ENCODE assay signal across 18 cellular contexts in genomic region chr10:95963992-95964391, GRCh38. TPM values are rescaled to one million over a fixed set of nuclear protein-coding genes. Genes with fewer than 3 reads are reported as not detected.
DNase-seq lines count a peak whose midpoint lies in the region; ATAC-seq lines count a peak whose summit lies in the region.
"Had no signal": no experiment of that assay in that cellular context is flagged by ENCODE, and none has a peak within 500 bp of the region (broad histone marks: within the 10 kb centered on the region; RNA-seq: fewer than 3 reads in every experiment).

No MANE protein-coding gene starts in this region.

- peaks cover 22% of the 10 kb centered on the region for H3K4me1 ChIP-seq in CD4-positive, alpha-beta memory T cell (ENCODE audit: insufficient read depth, low read length)

- intact Hi-C loops in CD4-positive, alpha-beta memory T cell (cut with micrococcal nuclease) = no loop called here
- intact Hi-C loops in Right ventricle myocardium superior (cut with DNase I) = no loop called here

- H3K4me3 Mint-ChIP-seq in CD4-positive, alpha-beta memory T cell = peak overlapping the region in 7 of 8 donors; percentile 36 to 69 (median 59)
- H3K4me3 Mint-ChIP-seq in effector memory CD8-positive, alpha-beta T cell = peak overlapping the region; percentile 2 to 16
- H3K4me3 Mint-ChIP-seq: H9 had no signal

- H3K27ac Mint-ChIP-seq in CD4-positive, alpha-beta memory T cell = peak overlapping the region; percentile 38 to 78 (median 70)
- peak overlapping the region in 1 of 2 donors; percentile 10 for H3K27ac Mint-ChIP-seq in effector memory CD8-positive, alpha-beta T cell
- H3K27ac Mint-ChIP-seq: H9 had no signal

- peak; percentile 18 for DNase-seq in NOMO-1 treated with DMSO at 0.1 percent for 48 hours (lab: John Stamatoyannopoulos, UW; ENCODE audit: unreplicated experiment)
- DNase-seq in NOMO-1 treated with dmso at 0.1 percent for 144 hours (lab: John Stamatoyannopoulos, UW; ENCODE audit: unreplicated experiment) = no peak
- no peak for DNase-seq in CD4-positive, alpha-beta memory T cell
- peak; percentile 66 for DNase-seq in OCI-M1 (lab: John Stamatoyannopoulos, UW)
- DNase-seq in effector memory CD8-positive, alpha-beta T cell = no peak
- no peak for DNase-seq in Right ventricle myocardium superior
- DNase-seq in effector CD4-positive, alpha-beta T cell = no peak
- no peak for DNase-seq in GM19238 (ENCODE audit: insufficient read length, low spot score)
- DNase-seq: 8988T; activated CD4-positive, alpha-beta T cell treated with anti-CD3 and anti-CD28 coated beads for 4 hours; activated effector memory CD4-positive, alpha-beta T cell treated with Interleukin-2 at 50 U/mL for 16 hours; DMS79 treated with DMSO at 0.1 percent for 48 hours; H9; NCI-H1436 treated with DMSO at 0.1 percent for 48 hours; NCI-H2227 treated with DMSO at 0.1 percent for 48 hours; nucleus accumbens; stimulated activated CD4-positive, alpha-beta T cell treated with anti-CD3 and anti-CD28 coated beads, Interleukin-15, amount 100 ng/mL, for 24 hours had no signal

- H3K36me3 Mint-ChIP-seq in CD4-positive, alpha-beta memory T cell = no peaks in the 10 kb centered on the region
- H3K36me3 Mint-ChIP-seq in effector memory CD8-positive, alpha-beta T cell (ENCODE audit: insufficient read depth) = no peaks in the 10 kb centered on the region

- POLR2A ChIA-PET in CD4-positive, alpha-beta memory T cell (lab: Charles Lee; ENCODE audit: partially characterized antibody) = interaction anchor here (0.5 kb wide), 1 partner anchor 388 kb away, joined by 6 read pairs; no protein-coding TSS in a partner anchor

- H3K9me3 Mint-ChIP-seq in CD4-positive, alpha-beta memory T cell = peaks cover 2 to 15% (median 7%) of the 10 kb centered on the region in 8 donors
- no peaks in the 10 kb centered on the region for H3K9me3 Mint-ChIP-seq in effector memory CD8-positive, alpha-beta T cell
- H3K9me3 Mint-ChIP-seq: H9 had no signal

- no peak overlapping the region for H3K27ac ChIP-seq in CD4-positive, alpha-beta memory T cell (ENCODE audit: low read depth, low read length)
- H3K27ac ChIP-seq: C4-2B had no signal

- H3K9me3 ChIP-seq in CD4-positive, alpha-beta memory T cell (ENCODE audit: control insufficient read depth in 1 of 2, low read length in 2 of 2) = peaks cover 0 to 4% of the 10 kb centered on the region in 2 donors

- H3K36me3 ChIP-seq in CD4-positive, alpha-beta memory T cell (ENCODE audit: insufficient read depth, low read length) = no peaks in the 10 kb centered on the region

- H3K4me3 ChIP-seq in CD4-positive, alpha-beta memory T cell (ENCODE audit: low read length in 2 of 2) = peak overlapping the region in 1 of 2 donors; percentile 20

- no peak for ATAC-seq in effector memory CD8-positive, alpha-beta T cell (replicated peaks)
- no peak for ATAC-seq in Right ventricle myocardium superior (ENCODE audit: poor library complexity)

- no peaks in the 10 kb centered on the region for H3K27me3 ChIP-seq in CD4-positive, alpha-beta memory T cell (ENCODE audit: insufficient read depth, low read length)

- CTCF ChIA-PET in CD4-positive, alpha-beta memory T cell (lab: Charles Lee; ENCODE audit: partially characterized antibody) = interaction anchor here (1.1 kb wide), 1 partner anchor 270 kb away, joined by 3 read pairs; the partner anchor contains the start of gene TCTN3

- H3K27me3 Mint-ChIP-seq in CD4-positive, alpha-beta memory T cell = peaks cover 0 to 1% of the 10 kb centered on the region in 2 donors
- no peaks in the 10 kb centered on the region for H3K27me3 Mint-ChIP-seq in effector memory CD8-positive, alpha-beta T cell

- peaks cover 11 to 18% (median 16%) of the 10 kb centered on the region in 4 donors for H3K4me1 Mint-ChIP-seq in CD4-positive, alpha-beta memory T cell
- peaks cover 5 to 8% of the 10 kb centered on the region in 2 donors for H3K4me1 Mint-ChIP-seq in effector memory CD8-positive, alpha-beta T cell (ENCODE audit: low read depth in 2 of 2)
- H3K4me1 Mint-ChIP-seq: H9 had no signal

RNA-seq across cellular contexts. Expression of gene CC2D2B, which starts 56.2 kb away (rescaled TPM):
- under 1 TPM in 1 of 2 experiments, not detected in 1; 0.15 TPM for total RNA-seq in CD4-positive, alpha-beta memory T cell
- under 1 TPM in 1 of 2 donors, not detected in 1; 0.10 TPM for polyA plus RNA-seq in CD4-positive, alpha-beta memory T cell
- total RNA-seq in Right ventricle myocardium superior = 0.13 TPM

Comparison
In these comparisons a context has a peak if more than half of its experiments do, and no peak if none do; other contexts are left out.
1. DNase-seq: peak in NOMO-1 treated with DMSO at 0.1 percent for 48 hours (single experiment) and OCI-M1 (single experiment); none in NOMO-1 treated with dmso at 0.1 percent for 144 hours (single experiment), CD4-positive, alpha-beta memory T cell (0 of 5), effector memory CD8-positive, alpha-beta T cell (0 of 3), Right ventricle myocardium superior (single experiment), effector CD4-positive, alpha-beta T cell (single experiment) and GM19238 (single experiment).